20 cellular contexts compared by ENCODE assay signal in the genomic region with DNA sequence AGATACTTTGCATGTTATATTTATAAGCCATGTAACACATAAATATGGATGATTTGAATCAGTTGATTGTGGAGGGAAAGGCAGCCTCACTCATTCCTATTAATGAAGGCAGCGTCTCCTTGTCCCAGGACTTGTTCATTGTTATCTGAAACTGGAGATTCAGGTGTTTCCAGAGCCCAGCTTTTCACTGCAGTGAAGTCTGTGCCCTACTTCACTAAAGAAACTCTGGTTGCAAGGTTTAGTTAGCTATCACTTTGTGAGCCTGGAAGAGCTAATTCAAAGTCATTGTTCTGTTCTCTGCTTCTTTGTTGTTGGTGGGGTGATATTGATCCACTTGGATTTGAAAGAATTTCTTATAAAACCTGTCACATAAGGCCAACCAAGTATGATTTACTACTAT.
"Had no signal": no experiment of that assay in that cellular context is flagged by ENCODE, and none has a peak within 500 bp of the region (broad histone marks: within the 10 kb centered on the region; RNA-seq: fewer than 3 reads in every experiment).

No MANE protein-coding gene starts in this region.

- H3K27me3 ChIP-seq: foreskin keratinocyte, tibial artery had no signal

- H3K9me3 ChIP-seq: tibial artery had no signal

- H3K36me3 ChIP-seq: tibial artery had no signal

- FAIRE-seq: keratinocyte, TTC549, urothelium cell line had no signal

- H3K4me3 ChIP-seq: coronary artery, lung, tibial artery had no signal

- H3K27ac ChIP-seq: coronary artery, foreskin keratinocyte, tibial artery had no signal

- DNase-seq: activated CD4-positive, alpha-beta memory T cell treated with anti-CD3 and anti-CD28 coated beads for 36 hours; activated CD4-positive, alpha-beta T cell treated with anti-CD3 and anti-CD28 coated beads for 4 hours; activated naive CD4-positive, alpha-beta T cell; activated T-cell treated with anti-CD3 and anti-CD28 coated beads for 4 hours; aorta; foreskin keratinocyte; hippocampal formation; nephron progenitor cell; occipital lobe; stimulated activated naive CD8-positive, alpha-beta T cell treated with anti-CD3 and anti-CD28 coated beads, Interleukin-15, Interleukin-2, amounts not matched to agents 100 U/mL and 50 U/mL, for 24 hours; substantia nigra; tibial artery had no signal

- ATAC-seq: activated T-helper 17 cell treated with anti-CD3 and anti-CD28 coated beads, Interleukin-2, amount 50 U/mL, for 72 hours; foreskin keratinocyte; left lobe of liver; stimulated activated naive CD8-positive, alpha-beta T cell treated with anti-CD3 and anti-CD28 coated beads, Interleukin-15, Interleukin-2, amounts not matched to agents 100 U/mL and 50 U/mL, for 24 hours; WTC11 had no signal
